ENCODE assay signal across 13 cellular contexts in genomic region chr10:22667093-22667480, GRCh38. TPM values are rescaled to one million over a fixed set of nuclear protein-coding genes. Genes with fewer than 3 reads are reported as not detected.
A peak's percentile ranks its signal among the peaks of the same experiment; 100 is the strongest.
DNase-seq lines count a peak whose midpoint lies in the region; ATAC-seq and TF ChIP-seq lines count a peak whose summit lies in the region.
"Had no signal": no experiment of that assay in that cellular context is flagged by ENCODE, and none has a peak within 500 bp of the region (broad histone marks: within the 10 kb centered on the region; RNA-seq: fewer than 3 reads in every experiment).

No MANE protein-coding gene starts in this region.

- no peaks in the 10 kb centered on the region for H3K9me3 Mint-ChIP-seq in activated CD8-positive, alpha-beta memory T cell treated with anti-CD3 and anti-CD28 coated beads, Interleukin-2, amount 10 ng/mL, durations not matched to agents 7 days and 5 days (ENCODE audit: low read depth)
- H3K9me3 Mint-ChIP-seq in activated T-helper 2 cell treated with anti-CD3 and anti-CD28 coated beads, Interferon-gamma antibody, Interleukin-2, Interleukin-4, amounts not matched to agents 10 μg/mL and 5 μg/mL and 100 μg/mL, durations not matched to agents 14 hours and 24 hours and 36 hours = no peaks in the 10 kb centered on the region
- no peaks in the 10 kb centered on the region for H3K9me3 Mint-ChIP-seq in natural killer cell treated with Interleukin-12 subunit alpha and Interleukin-12 subunit beta and Interleukin-15 and Interleukin-18, amount 100 ng/mL, for 72 hours
- no peaks in the 10 kb centered on the region for H3K9me3 Mint-ChIP-seq in endodermal cell

- no peaks in the 10 kb centered on the region for H3K27me3 Mint-ChIP-seq in activated CD8-positive, alpha-beta memory T cell treated with anti-CD3 and anti-CD28 coated beads, Interleukin-2, amount 10 ng/mL, durations not matched to agents 7 days and 5 days
- H3K27me3 Mint-ChIP-seq in activated T-helper 2 cell treated with anti-CD3 and anti-CD28 coated beads, Interferon-gamma antibody, Interleukin-2, Interleukin-4, amounts not matched to agents 10 μg/mL and 5 μg/mL and 100 μg/mL, durations not matched to agents 14 hours and 24 hours and 36 hours (ENCODE audit: low read depth) = no peaks in the 10 kb centered on the region
- no peaks in the 10 kb centered on the region for H3K27me3 Mint-ChIP-seq in natural killer cell treated with Interleukin-12 subunit alpha and Interleukin-12 subunit beta and Interleukin-15 and Interleukin-18, amount 100 ng/mL, for 72 hours
- peaks cover 6% of the 10 kb centered on the region for H3K27me3 Mint-ChIP-seq in endodermal cell (ENCODE audit: insufficient read depth)

- no peak overlapping the region for H3K4me3 ChIP-seq in GM23248
- H3K4me3 ChIP-seq in endodermal cell (ENCODE audit: low read length) = no peak overlapping the region
- H3K4me3 ChIP-seq: cardiac muscle cell, skin epidermis, uterus had no signal

- H4K20me1 ChIP-seq in GM23248 (ENCODE audit: insufficient read depth) = no peaks in the 10 kb centered on the region; the same call in 1 of the 2 replicates

- no peak overlapping the region for H3K27ac ChIP-seq in GM23248
- H3K27ac ChIP-seq in endodermal cell (ENCODE audit: low read depth, low read length) = no peak overlapping the region
- H3K27ac ChIP-seq: cardiac muscle cell, uterus had no signal

- H3K36me3 Mint-ChIP-seq in activated CD8-positive, alpha-beta memory T cell treated with anti-CD3 and anti-CD28 coated beads, Interleukin-2, amount 10 ng/mL, durations not matched to agents 7 days and 5 days = peaks cover 6% of the 10 kb centered on the region
- H3K36me3 Mint-ChIP-seq in activated T-helper 2 cell treated with anti-CD3 and anti-CD28 coated beads, Interferon-gamma antibody, Interleukin-2, Interleukin-4, amounts not matched to agents 10 μg/mL and 5 μg/mL and 100 μg/mL, durations not matched to agents 14 hours and 24 hours and 36 hours (ENCODE audit: low read depth) = peaks cover 2% of the 10 kb centered on the region
- H3K36me3 Mint-ChIP-seq in natural killer cell treated with Interleukin-12 subunit alpha and Interleukin-12 subunit beta and Interleukin-15 and Interleukin-18, amount 100 ng/mL, for 72 hours = no peaks in the 10 kb centered on the region
- H3K36me3 Mint-ChIP-seq in endodermal cell (ENCODE audit: low read depth) = no peaks in the 10 kb centered on the region

- no peak for TF ChIP-seq CTCF in endodermal cell (conservative IDR thresholded peaks at IDR 0.05)

- peak overlapping the region; percentile 90 for H3K27ac Mint-ChIP-seq in activated CD8-positive, alpha-beta memory T cell treated with anti-CD3 and anti-CD28 coated beads, Interleukin-2, amount 10 ng/mL, durations not matched to agents 7 days and 5 days
- peak overlapping the region; percentile 82 for H3K27ac Mint-ChIP-seq in activated T-helper 2 cell treated with anti-CD3 and anti-CD28 coated beads, Interferon-gamma antibody, Interleukin-2, Interleukin-4, amounts not matched to agents 10 μg/mL and 5 μg/mL and 100 μg/mL, durations not matched to agents 14 hours and 24 hours and 36 hours
- peak overlapping the region; percentile 84 for H3K27ac Mint-ChIP-seq in natural killer cell treated with Interleukin-12 subunit alpha and Interleukin-12 subunit beta and Interleukin-15 and Interleukin-18, amount 100 ng/mL, for 72 hours
- H3K27ac Mint-ChIP-seq in endodermal cell = no peak overlapping the region

- H3K4me2 ChIP-seq in GM23248 (ENCODE audit: unreplicated experiment) = no peak overlapping the region

- H3K36me3 ChIP-seq in GM23248 (ENCODE audit: low read depth) = no peaks in the 10 kb centered on the region
- H3K36me3 ChIP-seq in endodermal cell (ENCODE audit: control insufficient read depth, insufficient read depth, low read length) = no peaks in the 10 kb centered on the region
- H3K36me3 ChIP-seq: cardiac muscle cell, uterus had no signal

- H3K4me1 Mint-ChIP-seq in activated CD8-positive, alpha-beta memory T cell treated with anti-CD3 and anti-CD28 coated beads, Interleukin-2, amount 10 ng/mL, durations not matched to agents 7 days and 5 days = peaks cover 74% of the 10 kb centered on the region
- peaks cover 53% of the 10 kb centered on the region for H3K4me1 Mint-ChIP-seq in activated T-helper 2 cell treated with anti-CD3 and anti-CD28 coated beads, Interferon-gamma antibody, Interleukin-2, Interleukin-4, amounts not matched to agents 10 μg/mL and 5 μg/mL and 100 μg/mL, durations not matched to agents 14 hours and 24 hours and 36 hours (ENCODE audit: low read depth)
- peaks cover 47 to 80% of the 10 kb centered on the region in 2 donors for H3K4me1 Mint-ChIP-seq in natural killer cell treated with Interleukin-12 subunit alpha and Interleukin-12 subunit beta and Interleukin-15 and Interleukin-18, amount 100 ng/mL, for 72 hours (ENCODE audit: low read depth in 2 of 2)
- peaks cover 13% of the 10 kb centered on the region for H3K4me1 Mint-ChIP-seq in endodermal cell

- no peaks in the 10 kb centered on the region for H3F3A ChIP-seq in GM23248 (ENCODE audit: insufficient read depth)

- in situ Hi-C loops in GM23248 (cut with MboI) = no loop called here

- no peak overlapping the region for H2AFZ ChIP-seq in GM23248

- ATAC-seq in activated CD8-positive, alpha-beta memory T cell treated with anti-CD3 and anti-CD28 coated beads, Interleukin-2, amount 10 ng/mL, durations not matched to agents 7 days and 5 days = no peak
- ATAC-seq in GM21529 (IDR thresholded peaks at IDR 0.05; ENCODE audit: unreplicated experiment) = peak; percentile 6
- no peak for ATAC-seq in natural killer cell treated with Interleukin-12 subunit alpha and Interleukin-12 subunit beta and Interleukin-15 and Interleukin-18, amount 100 ng/mL, for 72 hours

- intact Hi-C loops in activated T-helper 2 cell treated with anti-CD3 and anti-CD28 coated beads, Interferon-gamma antibody, Interleukin-2, Interleukin-4, amounts not matched to agents 10 μg/mL and 5 μg/mL and 100 μg/mL, durations not matched to agents 14 hours and 24 hours and 36 hours (cut with micrococcal nuclease) = loop anchor here (2.0 to 5.0 kb wide), 2 partner anchors 14 to 35 kb away; no protein-coding TSS in a partner anchor

- WGBS in GM23248 (ENCODE audit: low coverage in 1 of 2, low lambda C conversion rate in 2 of 2, missing lambda C conversion rate in 2 of 2), 2 experiments = 90 to 97% methylated on average over 2 of the region's 2 CpGs
- 97% methylated on average over 2 of the region's 2 CpGs; no CpG with 5 or more reads in 1 of the 2 experiments for WGBS in endodermal cell (ENCODE audit: insufficient coverage in 1 of 2, insufficient read length in 1 of 2), 2 experiments

- peaks cover 98% of the 10 kb centered on the region for H3K79me2 ChIP-seq in GM23248 (ENCODE audit: insufficient read depth)

- peak overlapping the region; percentile 76 for H3K4me3 Mint-ChIP-seq in activated CD8-positive, alpha-beta memory T cell treated with anti-CD3 and anti-CD28 coated beads, Interleukin-2, amount 10 ng/mL, durations not matched to agents 7 days and 5 days
- peak overlapping the region; percentile 74 for H3K4me3 Mint-ChIP-seq in activated T-helper 2 cell treated with anti-CD3 and anti-CD28 coated beads, Interferon-gamma antibody, Interleukin-2, Interleukin-4, amounts not matched to agents 10 μg/mL and 5 μg/mL and 100 μg/mL, durations not matched to agents 14 hours and 24 hours and 36 hours (ENCODE audit: low read depth)
- H3K4me3 Mint-ChIP-seq in natural killer cell treated with Interleukin-12 subunit alpha and Interleukin-12 subunit beta and Interleukin-15 and Interleukin-18, amount 100 ng/mL, for 72 hours = peak overlapping the region; percentile 85
- H3K4me3 Mint-ChIP-seq in endodermal cell = no peak overlapping the region

- CTCF ChIA-PET in activated CD8-positive, alpha-beta memory T cell treated with anti-CD3 and anti-CD28 coated beads, Interleukin-2, amount 10 ng/mL, durations not matched to agents 7 days and 5 days (lab: Charles Lee) = interaction anchor here (0.9 to 2.0 kb wide), 4 partner anchors 9 to 92 kb away, joined by 3 to 6 read pairs (median 4); no protein-coding TSS in a partner anchor

- 0 out of 2 replicates have a peak, but pooled peaks cover 3% of the 10 kb centered on the region for H3K9me2 ChIP-seq in GM23248 (ENCODE audit: insufficient read depth)

- H3K4me1 ChIP-seq in GM23248 (ENCODE audit: insufficient read depth) = peaks cover 10% of the 10 kb centered on the region
- no peaks in the 10 kb centered on the region for H3K4me1 ChIP-seq in endodermal cell (ENCODE audit: control insufficient read depth, insufficient read depth, low read length)
- H3K4me1 ChIP-seq: uterus had no signal

- DNase-seq in activated CD8-positive, alpha-beta memory T cell treated with anti-CD3 and anti-CD28 coated beads, Interleukin-2, amount 10 ng/mL, durations not matched to agents 7 days and 5 days = no peak
- DNase-seq in activated CD8-positive, alpha-beta memory T cell treated with anti-CD3 and anti-CD28 coated beads for 24 hours = no peak
- DNase-seq in activated T-helper 2 cell treated with anti-CD3 and anti-CD28 coated beads, Interferon-gamma antibody, Interleukin-2, Interleukin-4, amounts not matched to agents 10 μg/mL and 5 μg/mL and 100 μg/mL, durations not matched to agents 14 hours and 24 hours and 36 hours (ENCODE audit: low spot score) = no peak
- DNase-seq in natural killer cell treated with Interleukin-12 subunit alpha and Interleukin-12 subunit beta and Interleukin-15 and Interleukin-18, amount 100 ng/mL, for 72 hours (ENCODE audit: low spot score) = no peak
- DNase-seq in stimulated activated CD4-positive, alpha-beta T cell treated with anti-CD3 and anti-CD28 coated beads, Interleukin-4, amount 100 ng/mL, for 4 hours = no peak
- no peak for DNase-seq in GM23248
- no peak for DNase-seq in endodermal cell
- DNase-seq: NCI-H1417 treated with DMSO at 0.1 percent for 48 hours, NCI-H2227 treated with DMSO at 0.1 percent for 48 hours, uterus had no signal

- H3K9ac ChIP-seq in GM23248 (no peak overlapping the region), endodermal cell (ENCODE audit: extremely low read depth, low read length, poor library complexity, severe bottlenecking) (no peak overlapping the region)

- H3K9me3 ChIP-seq in GM23248 (ENCODE audit: low read depth) (no peaks in the 10 kb centered on the region), endodermal cell (ENCODE audit: control insufficient read depth, low read length) (no peaks in the 10 kb centered on the region)
- H3K9me3 ChIP-seq: uterus had no signal

- H3K27me3 ChIP-seq in GM23248 (replicated peaks; ENCODE audit: insufficient read depth) = no peaks in the 10 kb centered on the region
- H3K27me3 ChIP-seq in endodermal cell (ENCODE audit: control insufficient read depth, insufficient read depth, low read length, poor library complexity, severe bottlenecking) = peaks cover 11% of the 10 kb centered on the region
- H3K27me3 ChIP-seq: cardiac muscle cell, uterus had no signal

RNA-seq across cellular contexts. Expression of gene PIP4K2A, which starts 47.3 kb away (rescaled TPM):
- total RNA-seq in activated CD8-positive, alpha-beta memory T cell treated with anti-CD3 and anti-CD28 coated beads, Interleukin-2, amount 10 ng/mL, durations not matched to agents 7 days and 5 days = 100 to 1,000 TPM; 129 to 136 TPM
- 104 and 105 TPM in 2 replicates for total RNA-seq in activated T-helper 2 cell treated with anti-CD3 and anti-CD28 coated beads, Interferon-gamma antibody, Interleukin-2, Interleukin-4, amounts not matched to agents 10 μg/mL and 5 μg/mL and 100 μg/mL, durations not matched to agents 14 hours and 24 hours and 36 hours
- total RNA-seq in natural killer cell treated with Interleukin-12 subunit alpha and Interleukin-12 subunit beta and Interleukin-15 and Interleukin-18, amount 100 ng/mL, for 72 hours = 100 to 1,000 TPM; 149 to 152 TPM
- total RNA-seq in GM23248 (2014; rRNA removed; shearing (Covaris generic)) = 19.8 and 134 TPM in 2 replicates
- polyA plus RNA-seq in GM23248 (2016; fragmentation: Nextera tagmentation; extraction: Ambion mirVana) = 26.9 and 27.7 TPM in 2 replicates
- 10 to 100 TPM; 15.0 to 17.8 TPM for total RNA-seq in endodermal cell
- 15.9 TPM for polyA plus RNA-seq in endodermal cell (2013, experiment 1 of 2)
- 15.9 TPM for polyA plus RNA-seq in endodermal cell (2013, experiment 2 of 2)
